In the genomic region with DNA sequence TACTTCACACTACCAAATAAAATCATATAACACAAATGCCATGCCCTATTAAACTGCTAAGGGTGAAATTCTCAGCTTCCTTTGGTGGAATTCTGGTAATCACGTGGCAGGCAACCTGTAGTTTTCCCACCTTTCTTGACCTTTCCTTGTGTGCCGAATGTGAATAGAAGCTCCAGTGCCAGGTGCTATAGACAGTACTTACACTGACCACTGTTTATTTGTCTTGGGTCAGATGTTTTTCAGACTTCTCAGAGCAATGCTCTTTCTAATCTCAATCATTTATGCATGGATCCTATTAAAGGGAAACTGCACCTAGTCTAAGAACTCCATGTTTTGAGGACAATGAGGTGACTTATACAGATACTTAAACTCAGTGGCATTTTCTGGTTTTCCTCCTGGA, we compare ENCODE assay signal across 1 cellular context.
TF ChIP-seq lines count a peak whose summit lies in the region.

No MANE protein-coding gene starts in this region.

TF ChIP-seq in IMR-90, 13 proteins besides CTCF, POLR2A, EP300 and RAD21 (continued from another document):
- TF ChIP-seq, protein P1, sequence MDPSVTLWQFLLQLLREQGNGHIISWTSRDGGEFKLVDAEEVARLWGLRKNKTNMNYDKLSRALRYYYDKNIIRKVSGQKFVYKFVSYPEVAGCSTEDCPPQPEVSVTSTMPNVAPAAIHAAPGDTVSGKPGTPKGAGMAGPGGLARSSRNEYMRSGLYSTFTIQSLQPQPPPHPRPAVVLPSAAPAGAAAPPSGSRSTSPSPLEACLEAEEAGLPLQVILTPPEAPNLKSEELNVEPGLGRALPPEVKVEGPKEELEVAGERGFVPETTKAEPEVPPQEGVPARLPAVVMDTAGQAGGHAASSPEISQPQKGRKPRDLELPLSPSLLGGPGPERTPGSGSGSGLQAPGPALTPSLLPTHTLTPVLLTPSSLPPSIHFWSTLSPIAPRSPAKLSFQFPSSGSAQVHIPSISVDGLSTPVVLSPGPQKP (IDR thresholded peaks at IDR 0.05; ENCODE audit: borderline replicate concordance, low read depth, low read length): no peak
- TF ChIP-seq BHLHE40 (IDR thresholded peaks at IDR 0.05; ENCODE audit: low read depth, low read length): no peak
- no peak for TF ChIP-seq SMC3 (IDR thresholded peaks at IDR 0.05; ENCODE audit: low read depth, low read length)
- no peak for TF ChIP-seq CEBPB (IDR thresholded peaks at IDR 0.05; ENCODE audit: low read depth, low read length)
- no peak for TF ChIP-seq NFE2L2 (IDR thresholded peaks at IDR 0.05; ENCODE audit: low read depth, low read length)
- no peak for TF ChIP-seq RFX5 (IDR thresholded peaks at IDR 0.05; ENCODE audit: low read depth, low read length)
- no peak for TF ChIP-seq RCOR1 (IDR thresholded peaks at IDR 0.05; ENCODE audit: insufficient replicate concordance, low read length)
- no peak for TF ChIP-seq MXI1 (IDR thresholded peaks at IDR 0.05; ENCODE audit: borderline replicate concordance, low read depth, low read length)
TF ChIP-seq in IMR-90: peak in this region for 0.
